ENCODE assay signal across 21 cellular contexts in the genomic region with DNA sequence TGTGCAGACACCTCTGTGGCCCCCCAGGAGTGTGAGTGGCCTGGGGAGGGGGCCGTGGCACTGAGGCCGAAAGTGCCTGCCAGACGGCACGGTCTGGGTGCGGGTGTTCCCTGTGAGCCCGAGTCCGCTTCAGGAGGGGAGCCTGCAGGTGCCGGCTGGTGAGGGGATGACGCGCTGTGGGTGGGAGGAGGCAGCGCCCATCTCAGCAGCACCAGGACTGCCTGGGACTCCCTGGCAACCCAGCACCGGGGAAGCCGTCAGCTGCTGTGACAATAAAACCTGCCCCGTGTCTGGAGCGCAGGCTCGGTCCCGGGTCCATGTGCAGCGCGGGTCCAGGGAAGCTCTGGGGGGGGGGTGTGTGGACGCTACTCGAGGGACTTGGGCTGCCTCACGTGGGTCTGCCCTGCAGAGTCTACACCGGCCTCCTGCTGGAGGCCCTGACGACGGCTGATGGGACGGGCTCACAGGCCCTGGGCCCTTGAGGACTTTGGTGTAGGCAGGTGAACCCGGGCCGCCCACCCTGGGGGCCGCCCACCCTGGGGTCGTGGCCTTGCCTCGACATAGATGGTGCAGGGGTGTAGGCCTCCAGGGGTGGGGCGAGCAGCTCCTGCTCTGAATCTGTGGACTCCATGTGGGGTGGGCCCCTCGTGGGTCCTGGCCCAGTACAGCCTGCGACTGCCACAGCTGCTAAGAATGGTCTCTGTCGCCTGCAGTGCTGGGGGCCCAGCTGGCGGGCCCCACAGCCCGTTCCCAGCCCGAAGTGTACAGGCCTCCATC. TPM values are rescaled to one million over a fixed set of nuclear protein-coding genes. Genes with fewer than 3 reads are reported as not detected.
DNase-seq lines count a peak whose midpoint lies in the region; ATAC-seq, FAIRE-seq and TF ChIP-seq lines count a peak whose summit lies in the region.
"Had no signal": no experiment of that assay in that cellular context is flagged by ENCODE, and none has a peak within 500 bp of the region (broad histone marks: within the 10 kb centered on the region; RNA-seq: fewer than 3 reads in every experiment).

No MANE protein-coding gene starts in this region.

- no peaks in the 10 kb centered on the region for H3K9me3 ChIP-seq in K562 (replicated peaks; ENCODE audit: control insufficient read depth, insufficient read depth, low read depth, low read length)
- H3K9me3 ChIP-seq: breast epithelium, esophagus squamous epithelium had no signal

- ATAC-seq in K562: no peak
- ATAC-seq in GM21723 (IDR thresholded peaks at IDR 0.05; ENCODE audit: unreplicated experiment): no peak
- no peak for ATAC-seq in GM19035 (IDR thresholded peaks at IDR 0.05; ENCODE audit: unreplicated experiment)
- no peak for ATAC-seq in GM21576 (IDR thresholded peaks at IDR 0.05; ENCODE audit: unreplicated experiment)

- POLR2A ChIA-PET in K562 (lab: Yijun Ruan, JAX): interaction anchor here (0.6 to 0.8 kb wide), 3 partner anchors 17 to 70 kb away, joined by 3 to 4 read pairs (median 4); partner anchors contain the start of gene NHLRC4

- BruUV-seq in K562 (replicated peaks; lab: Mats Ljungman, UMichigan): no TSS peak

- H3K4me3 ChIP-seq in K562: no peak overlapping the region
- H3K4me3 ChIP-seq: breast epithelium, esophagus squamous epithelium, smooth muscle cell had no signal

- H2AFZ ChIP-seq in K562 (ENCODE audit: low read depth, low read length): no peak overlapping the region
- H2AFZ ChIP-seq: parathyroid adenoma had no signal

- DNase-seq in NCI-H82 (lab: John Stamatoyannopoulos, UW) (peak; percentile 49), NCI-H82 treated with DMSO at 0.1 percent for 48 hours (lab: John Stamatoyannopoulos, UW; ENCODE audit: unreplicated experiment) (no peak), NCI-H1105 (lab: John Stamatoyannopoulos, UW) (peak; percentile 32), K562 (ENCODE audit: extremely low read depth in 1 of 4, low spot score in 3 of 4) (peak in 1 of 4 experiments; percentile 21), posterior cingulate gyrus (peak in 8 of 10 donors; percentile 37 to 94 (median 70))
- DNase-seq: ACHN; activated CD4-positive, alpha-beta memory T cell treated with anti-CD3 and anti-CD28 coated beads, Interleukin-2, amount 10 ng/mL, durations not matched to agents 7 days and 5 days; activated naive CD8-positive, alpha-beta T cell treated with anti-CD3 and anti-CD28 coated beads for 36 hours; activated T-cell treated with anti-CD3 and anti-CD28 coated beads, Interleukin-2, amount 50 U/mL, for 48 hours; CD8-positive, alpha-beta memory T cell; esophagus squamous epithelium; kidney glomerular epithelial cell; NCI-H2107; stimulated activated naive CD4-positive, alpha-beta T cell had no signal

- TF ChIP-seq EP300 in K562 (IDR thresholded peaks at IDR 0.05; ENCODE audit: low read length): no peak

- peaks cover 22% of the 10 kb centered on the region for H3K79me2 ChIP-seq in K562 (ENCODE audit: control insufficient read depth, insufficient read depth, low read length)
- H3K79me2 ChIP-seq: parathyroid adenoma had no signal

- H4K20me1 ChIP-seq in K562 (replicated peaks; ENCODE audit: control insufficient read depth, insufficient read depth, low read length): peaks cover 8% of the 10 kb centered on the region; the same call in 1 of the 2 replicates

- intact Hi-C loops in K562 (cut with micrococcal nuclease): no loop called here
- intact Hi-C loops in posterior cingulate gyrus (cut with DNase I): loop anchor here (10.0 kb wide), 1 partner anchor 59 kb away; the partner anchor contains the start of gene CAPN15

- WGBS in K562 (ENCODE audit: insufficient coverage, low coverage, missing lambda C conversion rate): 52% methylated on average over 27 of the region's 38 CpGs

- H3K27me3 ChIP-seq in K562 (ENCODE audit: control insufficient read depth in 2 of 2, insufficient read depth in 2 of 2, low read length in 2 of 2): no peaks in the 10 kb centered on the region
- H3K27me3 ChIP-seq: breast epithelium had no signal

- CTCF ChIA-PET in K562 (lab: Yijun Ruan, JAX; ENCODE audit: low intra/inter-chr PET ratio): no interaction called here

- in situ Hi-C loops in K562 (cut with MboI): no loop called here

- H3K9me1 ChIP-seq in K562 (ENCODE audit: control insufficient read depth, insufficient read depth, low read length): peaks cover 5% of the 10 kb centered on the region

- TF ChIP-seq RAD21 in K562 (CRISPR knock-in tag; conservative IDR thresholded peaks at IDR 0.05 in 1 of 2, IDR thresholded peaks at IDR 0.05 in 1 of 2): no peak

- H3K27ac ChIP-seq in K562 (ENCODE audit: extremely low read depth, low read depth, low read length): no peak overlapping the region
- H3K27ac ChIP-seq: breast epithelium, esophagus squamous epithelium, parathyroid adenoma had no signal

- H3K4me2 ChIP-seq in K562 (ENCODE audit: insufficient read depth, low read length): no peak overlapping the region
- H3K4me2 ChIP-seq: smooth muscle cell had no signal

- FAIRE-seq in K562 (lab: Jason Lieb, UNC): no peak

- peaks cover 7% of the 10 kb centered on the region; the same call in 1 of the 3 replicates for H3K36me3 ChIP-seq in K562 (ENCODE audit: control insufficient read depth, insufficient read depth, low read length)
- H3K36me3 ChIP-seq: breast epithelium had no signal

- peaks cover 9 to 83% of the 10 kb centered on the region in 2 experiments; a peak in 4 of 5 replicates for H3K4me1 ChIP-seq in K562 (replicated peaks in 1 of 2; ENCODE audit: control insufficient read depth in 2 of 2, insufficient read depth in 2 of 2, low read length in 2 of 2)

- TF ChIP-seq CTCF in K562 (IDR thresholded peaks at IDR 0.05 in 2 of 3, conservative IDR thresholded peaks at IDR 0.05 in 1 of 3; ENCODE audit: insufficient read depth in 2 of 3, low read depth in 1 of 3, low read length in 3 of 3): no peak

- H3K9ac ChIP-seq in K562 (ENCODE audit: insufficient read depth in 1 of 2, low read depth in 2 of 2, low read length in 2 of 2): 0 out of 4 replicates have a peak overlapping the region, but pooled peaks of 1 of the 2 experiments have one; percentile 36
- H3K9ac ChIP-seq: parathyroid adenoma had no signal

- TF ChIP-seq POLR2A in K562 (conservative IDR thresholded peaks at IDR 0.05): 0 out of 2 replicates have a peak, but pooled peaks have one; percentile 34

RNA-seq across cellular contexts. Expression of gene RAB40C, which starts 5.9 kb away (rescaled TPM):
- 10.6 and 36.6 TPM in 2 replicates for total RNA-seq in K562 (2011; cell fraction: chromatin; rRNA removed; ENCODE audit: low replicate concordance)
- total RNA-seq in K562 (2011; cell fraction: nucleolus; rRNA removed): 24.2 and 24.8 TPM in 2 replicates
- 15.5 and 15.6 TPM in 2 replicates for total RNA-seq in K562 (2011; cell fraction: nucleoplasm; rRNA removed)
- 22.3 and 26.0 TPM in 2 replicates for total RNA-seq in K562 (2014; rRNA removed)
- 1.9 and 2.5 TPM in 2 replicates for total RNA-seq in K562 (2014; rRNA removed; fragmentation: Illumina TruSeq; extraction: Trizol)
- total RNA-seq in K562 (2015; rRNA removed; fragmentation: Illumina TruSeq; extraction: Trizol): 10.1 and 11.4 TPM in 2 replicates
- total RNA-seq in K562 (2021): 23.4 and 25.3 TPM in 2 replicates
- polyA plus RNA-seq in K562 (2011; rRNA removed): 8.7 and 10.9 TPM in 2 replicates
- 15.6 and 35.2 TPM in 2 replicates for polyA plus RNA-seq in K562 (2011; cell fraction: cytosol; rRNA removed)
- polyA plus RNA-seq in K562 (2011; cell fraction: nucleus; rRNA removed): 22.1 and 35.1 TPM in 2 replicates
- polyA plus RNA-seq in K562 (2012): 15.7 and 28.1 TPM in 2 replicates
- polyA plus RNA-seq in K562 (2014; fragmentation: Illumina TruSeq; extraction: Trizol): 5.6 and 13.3 TPM in 2 replicates
- under 1 TPM; 0.17 to 0.50 TPM for polyA plus RNA-seq in K562 (2014; fragmentation: Nextera tagmentation; extraction: Ambion mirVana)
- polyA plus RNA-seq in K562 (2014; rRNA removed): 20.9 and 22.3 TPM in 2 replicates
- polyA minus RNA-seq in K562 (2011; rRNA and poly(A)+ RNA removed): 2.9 and 5.0 TPM in 2 replicates
- 10.3 and 15.5 TPM in 2 replicates for polyA minus RNA-seq in K562 (2011; cell fraction: cytosol; rRNA and poly(A)+ RNA removed)
- polyA minus RNA-seq in K562 (2011; cell fraction: nucleus; rRNA and poly(A)+ RNA removed): 4.8 and 5.1 TPM in 2 replicates

RNA-seq across cellular contexts. Expression of gene PIGQ, which starts 14.2 kb away (rescaled TPM):
- 51.8 and 208 TPM in 2 replicates for total RNA-seq in K562 (2011; cell fraction: chromatin; rRNA removed; ENCODE audit: low replicate concordance)
- total RNA-seq in K562 (2011; cell fraction: nucleolus; rRNA removed): 193 and 220 TPM in 2 replicates
- total RNA-seq in K562 (2011; cell fraction: nucleoplasm; rRNA removed): 84.0 and 92.9 TPM in 2 replicates
- total RNA-seq in K562 (2014; rRNA removed) (30.7 and 36.1 TPM in 2 replicates), K562 (2014; rRNA removed; fragmentation: Illumina TruSeq; extraction: Trizol) (2.3 and 3.4 TPM in 2 replicates), K562 (2015; rRNA removed; fragmentation: Illumina TruSeq; extraction: Trizol) (14.1 and 14.3 TPM in 2 replicates), K562 (2021) (43.7 and 49.6 TPM in 2 replicates)
- polyA plus RNA-seq in K562 (2011; rRNA removed) (11.2 and 19.4 TPM in 2 replicates), K562 (2014; fragmentation: Illumina TruSeq; extraction: Trizol) (11.7 and 21.9 TPM in 2 replicates), K562 (2014; fragmentation: Nextera tagmentation; extraction: Ambion mirVana) (1 to 10 TPM in 1 of 2 experiments, under 1 TPM in 1; 0.20 to 2.5 TPM), K562 (2014; rRNA removed) (42.1 and 42.3 TPM in 2 replicates)
- 15.7 and 51.3 TPM in 2 replicates for polyA plus RNA-seq in K562 (2011; cell fraction: cytosol; rRNA removed)
- polyA plus RNA-seq in K562 (2011; cell fraction: nucleus; rRNA removed): 84.7 and 175 TPM in 2 replicates
- 22.2 and 33.3 TPM in 2 replicates for polyA plus RNA-seq in K562 (2012)
- polyA minus RNA-seq in K562 (2011; rRNA and poly(A)+ RNA removed): 9.6 and 17.9 TPM in 2 replicates
- 11.2 and 15.5 TPM in 2 replicates for polyA minus RNA-seq in K562 (2011; cell fraction: cytosol; rRNA and poly(A)+ RNA removed)
- 33.2 and 44.4 TPM in 2 replicates for polyA minus RNA-seq in K562 (2011; cell fraction: nucleus; rRNA and poly(A)+ RNA removed)

RNA-seq across cellular contexts. Expression of gene NHLRC4, which starts 17.2 kb away (rescaled TPM):
- 3.1 and 8.5 TPM in 2 replicates for total RNA-seq in K562 (2011; cell fraction: chromatin; rRNA removed; ENCODE audit: low replicate concordance)
- total RNA-seq in K562 (2011; cell fraction: nucleolus; rRNA removed): 8.4 and 8.8 TPM in 2 replicates
- 5.0 TPM in 2 replicates for total RNA-seq in K562 (2011; cell fraction: nucleoplasm; rRNA removed)
- 2.6 and 3.1 TPM in 2 replicates for total RNA-seq in K562 (2014; rRNA removed)
- 0.47 and 0.48 TPM in 2 replicates for total RNA-seq in K562 (2014; rRNA removed; fragmentation: Illumina TruSeq; extraction: Trizol)
- 1.2 and 1.3 TPM in 2 replicates for total RNA-seq in K562 (2015; rRNA removed; fragmentation: Illumina TruSeq; extraction: Trizol)
- total RNA-seq in K562 (2021): 2.0 and 3.0 TPM in 2 replicates
- polyA plus RNA-seq in K562 (2011; rRNA removed): 1.3 and 1.7 TPM in 2 replicates
- polyA plus RNA-seq in K562 (2011; cell fraction: cytosol; rRNA removed): 2.0 and 4.5 TPM in 2 replicates
- 6.2 and 8.3 TPM in 2 replicates for polyA plus RNA-seq in K562 (2011; cell fraction: nucleus; rRNA removed)
- 1.7 and 7.2 TPM in 2 replicates for polyA plus RNA-seq in K562 (2012)
- polyA plus RNA-seq in K562 (2014; fragmentation: Illumina TruSeq; extraction: Trizol): 0.24 and 1.1 TPM in 2 replicates
- not detected for polyA plus RNA-seq in K562 (2014; fragmentation: Nextera tagmentation; extraction: Ambion mirVana)
- polyA plus RNA-seq in K562 (2014; rRNA removed): 3.2 and 3.7 TPM in 2 replicates
- polyA minus RNA-seq in K562 (2011; rRNA and poly(A)+ RNA removed): 0.39 and 0.51 TPM in 2 replicates
- 1.3 TPM in 1 of 2 replicates, not detected in the other for polyA minus RNA-seq in K562 (2011; cell fraction: cytosol; rRNA and poly(A)+ RNA removed)
- 6.5 and 8.1 TPM in 2 replicates for polyA minus RNA-seq in K562 (2011; cell fraction: nucleus; rRNA and poly(A)+ RNA removed)

RNA-seq across cellular contexts. Expression of gene PRR35, which starts 23.8 kb away (rescaled TPM):
- total RNA-seq in K562 (2011; cell fraction: chromatin; rRNA removed; ENCODE audit: low replicate concordance): 0.18 and 0.79 TPM in 2 replicates
- 0.66 and 1.3 TPM in 2 replicates for total RNA-seq in K562 (2011; cell fraction: nucleolus; rRNA removed)
- 0.29 and 0.53 TPM in 2 replicates for total RNA-seq in K562 (2011; cell fraction: nucleoplasm; rRNA removed)
- 0.41 and 0.45 TPM in 2 replicates for total RNA-seq in K562 (2014; rRNA removed)
- total RNA-seq in K562 (2014; rRNA removed; fragmentation: Illumina TruSeq; extraction: Trizol): not detected in 2 replicates
- total RNA-seq in K562 (2015; rRNA removed; fragmentation: Illumina TruSeq; extraction: Trizol): 0.08 TPM in 1 of 2 replicates, not detected in the other
- total RNA-seq in K562 (2021): 0.18 and 0.42 TPM in 2 replicates
- polyA plus RNA-seq in K562 (2011; rRNA removed): 0.09 and 0.17 TPM in 2 replicates
- 0.07 and 1.2 TPM in 2 replicates for polyA plus RNA-seq in K562 (2011; cell fraction: cytosol; rRNA removed)
- polyA plus RNA-seq in K562 (2011; cell fraction: nucleus; rRNA removed): 0.20 and 2.2 TPM in 2 replicates
- polyA plus RNA-seq in K562 (2012): 0.09 and 0.14 TPM in 2 replicates
- 0.07 TPM in 1 of 2 replicates, not detected in the other for polyA plus RNA-seq in K562 (2014; fragmentation: Illumina TruSeq; extraction: Trizol)
- not detected for polyA plus RNA-seq in K562 (2014; fragmentation: Nextera tagmentation; extraction: Ambion mirVana)
- polyA plus RNA-seq in K562 (2014; rRNA removed): 0.15 and 0.24 TPM in 2 replicates
- not detected in 2 replicates for polyA minus RNA-seq in K562 (2011; rRNA and poly(A)+ RNA removed)
- not detected in 2 replicates for polyA minus RNA-seq in K562 (2011; cell fraction: cytosol; rRNA and poly(A)+ RNA removed)
- polyA minus RNA-seq in K562 (2011; cell fraction: nucleus; rRNA and poly(A)+ RNA removed): 0.27 TPM in 1 of 2 replicates, not detected in the other
- total RNA-seq: activated CD4-positive, alpha-beta memory T cell treated with anti-CD3 and anti-CD28 coated beads, Interleukin-2, amount 10 ng/mL, durations not matched to agents 7 days and 5 days; activated naive CD8-positive, alpha-beta T cell treated with anti-CD3 and anti-CD28 coated beads for 36 hours; breast epithelium; CD8-positive, alpha-beta memory T cell; esophagus squamous epithelium; M059J; smooth muscle cell had no signal
- polyA plus RNA-seq: CD8-positive, alpha-beta memory T cell; smooth muscle cell had no signal

RNA-seq across cellular contexts. Expression of gene WFIKKN1, which starts 46.8 kb away (rescaled TPM):
- 0.83 and 4.1 TPM in 2 replicates for total RNA-seq in K562 (2011; cell fraction: chromatin; rRNA removed; ENCODE audit: low replicate concordance)
- total RNA-seq in K562 (2011; cell fraction: nucleolus; rRNA removed): 3.3 and 3.8 TPM in 2 replicates
- 1.8 and 2.3 TPM in 2 replicates for total RNA-seq in K562 (2011; cell fraction: nucleoplasm; rRNA removed)
- total RNA-seq in K562 (2014; rRNA removed): 0.50 and 0.57 TPM in 2 replicates
- total RNA-seq in K562 (2014; rRNA removed; fragmentation: Illumina TruSeq; extraction: Trizol): not detected in 2 replicates
- total RNA-seq in K562 (2015; rRNA removed; fragmentation: Illumina TruSeq; extraction: Trizol): 0.11 and 0.14 TPM in 2 replicates
- total RNA-seq in K562 (2021): 0.85 and 1.1 TPM in 2 replicates
- polyA plus RNA-seq in K562 (2011; rRNA removed): 0.18 and 0.22 TPM in 2 replicates
- polyA plus RNA-seq in K562 (2011; cell fraction: cytosol; rRNA removed): 0.29 and 2.5 TPM in 2 replicates
- polyA plus RNA-seq in K562 (2011; cell fraction: nucleus; rRNA removed): 0.56 and 2.4 TPM in 2 replicates
- 0.61 and 1.5 TPM in 2 replicates for polyA plus RNA-seq in K562 (2012)
- 0.14 TPM in 1 of 2 replicates, not detected in the other for polyA plus RNA-seq in K562 (2014; fragmentation: Illumina TruSeq; extraction: Trizol)
- polyA plus RNA-seq in K562 (2014; fragmentation: Nextera tagmentation; extraction: Ambion mirVana): not detected
- 0.30 and 0.54 TPM in 2 replicates for polyA plus RNA-seq in K562 (2014; rRNA removed)
- 0.12 and 0.14 TPM in 2 replicates for polyA minus RNA-seq in K562 (2011; rRNA and poly(A)+ RNA removed)
- polyA minus RNA-seq in K562 (2011; cell fraction: cytosol; rRNA and poly(A)+ RNA removed): 0.73 and 1.1 TPM in 2 replicates
- 0.44 and 0.81 TPM in 2 replicates for polyA minus RNA-seq in K562 (2011; cell fraction: nucleus; rRNA and poly(A)+ RNA removed)
- total RNA-seq: smooth muscle cell had no signal
